In genomic region chr18:35413163-35413511, GRCh38 we compare ENCODE assay signal across 12 cellular contexts.
"Had no signal": no experiment of that assay in that cellular context is flagged by ENCODE, and none has a peak within 500 bp of the region (broad histone marks: within the 10 kb centered on the region; RNA-seq: fewer than 3 reads in every experiment).

No MANE protein-coding gene starts in this region.

- H3K27ac ChIP-seq: parathyroid adenoma had no signal

- H3K79me2 ChIP-seq: parathyroid adenoma had no signal

- H3K4me1 ChIP-seq: parathyroid adenoma had no signal

- ATAC-seq: activated CD4-positive, CD25-positive, alpha-beta regulatory T cell treated with anti-CD3 and anti-CD28 coated beads, Interleukin-2, amount 50 U/mL, for 24 hours; stimulated activated effector memory CD8-positive, alpha-beta T cell treated with anti-CD3 and anti-CD28 coated beads, Interleukin-12 subunit alpha, Interleukin-12 subunit beta, amount 100 ng/mL, for 72 hours had no signal

- H3K9ac ChIP-seq: parathyroid adenoma had no signal

- DNase-seq: activated CD4-positive, alpha-beta T cell treated with anti-CD3 and anti-CD28 coated beads, Interleukin-2, amount 50 U/mL, for 4 hours; activated effector memory CD4-positive, alpha-beta T cell treated with Interleukin-2 at 50 U/mL for 16 hours; activated T-cell treated with anti-CD3 and anti-CD28 coated beads, Interleukin-2, amount 50 U/mL, for 24 hours; anterior cingulate cortex; foreskin melanocyte; head of caudate nucleus; islet precursor cell; substantia nigra; trophoblast cell had no signal

- H2AFZ ChIP-seq: parathyroid adenoma had no signal
